ENCODE assay signal across 21 cellular contexts in genomic region chr7:84190016-84190705, GRCh38. TPM values are rescaled to one million over a fixed set of nuclear protein-coding genes. Genes with fewer than 3 reads are reported as not detected.
DNase-seq lines count a peak whose midpoint lies in the region; ATAC-seq and TF ChIP-seq lines count a peak whose summit lies in the region.
"Had no signal": no experiment of that assay in that cellular context is flagged by ENCODE, and none has a peak within 500 bp of the region (broad histone marks: within the 10 kb centered on the region; RNA-seq: fewer than 3 reads in every experiment).

No MANE protein-coding gene starts in this region.

- peak overlapping the region; percentile 61 for H3K27ac ChIP-seq in ACC112 (ENCODE audit: low read depth, low read length)
- H3K27ac ChIP-seq: lower lobe of right lung, SJSA1 had no signal

- no peak for ATAC-seq in HG03139 (IDR thresholded peaks at IDR 0.05; ENCODE audit: unreplicated experiment)
- ATAC-seq: lower lobe of right lung; natural killer cell; stimulated activated naive CD8-positive, alpha-beta T cell treated with anti-CD3 and anti-CD28 coated beads, Interleukin-15, amount 100 ng/mL, for 72 hours had no signal

- no peak for TF ChIP-seq CTCF in chondrocyte (IDR thresholded peaks at IDR 0.05)

- peaks cover 17% of the 10 kb centered on the region for H3K4me1 Mint-ChIP-seq in chondrocyte (ENCODE audit: low read depth)

- peaks cover 46% of the 10 kb centered on the region for H3K4me1 ChIP-seq in ACC112 (ENCODE audit: control insufficient read depth, insufficient read depth, low read length, unreplicated experiment)

- H3K27me3 Mint-ChIP-seq in chondrocyte (ENCODE audit: low read depth) = no peaks in the 10 kb centered on the region
- H3K27me3 Mint-ChIP-seq: stimulated activated naive CD8-positive, alpha-beta T cell treated with anti-CD3 and anti-CD28 coated beads, Interleukin-15, amount 100 ng/mL, for 72 hours had no signal

- H3K4me3 ChIP-seq in ACC112 (ENCODE audit: low read depth, low read length) = peak overlapping the region; percentile 46
- H3K4me3 ChIP-seq: lower lobe of right lung, SJSA1 had no signal

- no peaks in the 10 kb centered on the region for H3K9me3 Mint-ChIP-seq in chondrocyte (ENCODE audit: low read depth)
- H3K9me3 Mint-ChIP-seq: activated CD4-positive, alpha-beta T cell treated with anti-CD3 and anti-CD28 coated beads, Interleukin-2, amount 10 ng/mL, durations not matched to agents 24 days and 14 days; activated naive CD4-positive, alpha-beta T cell treated with anti-CD3 and anti-CD28 coated beads for 36 hours; stimulated activated naive CD8-positive, alpha-beta T cell treated with anti-CD3 and anti-CD28 coated beads, Interleukin-15, amount 100 ng/mL, for 72 hours had no signal

- DNase-seq in HT-29 (ENCODE audit: low spot score) = peak; percentile 39
- no peak for DNase-seq in chondrocyte (ENCODE audit: low spot score)
- DNase-seq in iris pigment epithelial cell (ENCODE audit: low read depth) = peak; percentile 65
- DNase-seq in DMS79 (lab: John Stamatoyannopoulos, UW) = no peak
- no peak for DNase-seq in KG1 (lab: John Stamatoyannopoulos, UW)
- no peak for DNase-seq in dedifferentiated amniotic fluid mesenchymal stem cell (ENCODE audit: extremely low spot score)
- DNase-seq: activated CD4-positive, alpha-beta T cell treated with anti-CD3 and anti-CD28 coated beads, Interleukin-2, amount 10 ng/mL, durations not matched to agents 24 days and 14 days; activated naive CD4-positive, alpha-beta T cell treated with anti-CD3 and anti-CD28 coated beads for 36 hours; COR-L47; effector memory CD4-positive, alpha-beta T cell; GDM1; H7; lower lobe of right lung; natural killer cell; NCI-H2081 treated with DMSO at 0.1 percent for 48 hours; NCI-H524; retina; stimulated activated naive CD8-positive, alpha-beta T cell treated with anti-CD3 and anti-CD28 coated beads, Interleukin-15, amount 100 ng/mL, for 72 hours had no signal

- H3K36me3 ChIP-seq in ACC112 (ENCODE audit: insufficient read depth, low read length) = no peaks in the 10 kb centered on the region
- H3K36me3 ChIP-seq: lower lobe of right lung, SJSA1 had no signal

- H3K27ac Mint-ChIP-seq in chondrocyte (ENCODE audit: unreplicated experiment) = peak overlapping the region; percentile 17
- H3K27ac Mint-ChIP-seq: activated CD4-positive, alpha-beta T cell treated with anti-CD3 and anti-CD28 coated beads, Interleukin-2, amount 10 ng/mL, durations not matched to agents 24 days and 14 days; activated naive CD4-positive, alpha-beta T cell treated with anti-CD3 and anti-CD28 coated beads for 36 hours; natural killer cell; stimulated activated naive CD8-positive, alpha-beta T cell treated with anti-CD3 and anti-CD28 coated beads, Interleukin-15, amount 100 ng/mL, for 72 hours had no signal

- peaks cover 35% of the 10 kb centered on the region for H3K79me2 ChIP-seq in ACC112 (ENCODE audit: control insufficient read depth, insufficient read depth, low read length, unreplicated experiment)

- H3K36me3 Mint-ChIP-seq in chondrocyte (ENCODE audit: low read depth) = no peaks in the 10 kb centered on the region
- H3K36me3 Mint-ChIP-seq: natural killer cell had no signal

- H3K27me3 ChIP-seq in ACC112 (ENCODE audit: insufficient read depth, low read length) = no peaks in the 10 kb centered on the region
- H3K27me3 ChIP-seq: SJSA1 had no signal

- peak overlapping the region; percentile 69 for H2AFZ ChIP-seq in ACC112 (ENCODE audit: low read length, unreplicated experiment)

- H3K4me3 Mint-ChIP-seq in chondrocyte (ENCODE audit: unreplicated experiment) = no peak overlapping the region
- H3K4me3 Mint-ChIP-seq: activated CD4-positive, alpha-beta T cell treated with anti-CD3 and anti-CD28 coated beads, Interleukin-2, amount 10 ng/mL, durations not matched to agents 24 days and 14 days; activated naive CD4-positive, alpha-beta T cell treated with anti-CD3 and anti-CD28 coated beads for 36 hours; natural killer cell; stimulated activated naive CD8-positive, alpha-beta T cell treated with anti-CD3 and anti-CD28 coated beads, Interleukin-15, amount 100 ng/mL, for 72 hours had no signal

RNA-seq across cellular contexts. Expression of gene SEMA3A, which starts 4.4 kb away (rescaled TPM):
- total RNA-seq in HT-29 (2014; rRNA removed; shearing (Covaris generic)) = 7.2 and 9.4 TPM in 2 replicates
- 0.36 to 0.87 TPM (median 0.65 TPM) in 3 replicates for total RNA-seq in chondrocyte

Comparison
In these comparisons a context has a peak if more than half of its experiments do, and no peak if none do; other contexts are left out.
1. DNase-seq: peak in HT-29 (single experiment) and iris pigment epithelial cell (single experiment); none in chondrocyte (single experiment), DMS79 (single experiment), KG1 (single experiment) and dedifferentiated amniotic fluid mesenchymal stem cell (single experiment).